27 cellular contexts compared by ENCODE assay signal in genomic region chr2:110708455-110708854, GRCh38. TPM values are rescaled to one million over a fixed set of nuclear protein-coding genes. Genes with fewer than 3 reads are reported as not detected.
DNase-seq lines count a peak whose midpoint lies in the region; ATAC-seq and TF ChIP-seq lines count a peak whose summit lies in the region.
"Had no signal": no experiment of that assay in that cellular context is flagged by ENCODE, and none has a peak within 500 bp of the region (broad histone marks: within the 10 kb centered on the region; RNA-seq: fewer than 3 reads in every experiment).

No MANE protein-coding gene starts in this region.

- H3K9me3 Mint-ChIP-seq in CD14-positive monocyte (peaks cover 0 to 3% (median 0%) of the 10 kb centered on the region in 7 donors), WTC11 (peaks cover 8% of the 10 kb centered on the region; the same call in 1 of the 2 replicates), memory B cell (peaks cover 1% of the 10 kb centered on the region), HFFc6 (no peaks in the 10 kb centered on the region)
- H3K9me3 Mint-ChIP-seq in dendritic cell treated with granulocyte-macrophage colony-stimulating factor and Interleukin-4, amounts not matched to agents 40 ng/mL and 50 ng/mL, for 4 days, result no peaks in the 10 kb centered on the region
- H3K9me3 Mint-ChIP-seq: CD4-positive, CD25-positive, alpha-beta regulatory T cell; CD8-positive, alpha-beta memory T cell had no signal

- POLR2A ChIA-PET in WTC11 (lab: Charles Lee), result no interaction called here

- intact Hi-C loops in CD14-positive monocyte (cut with micrococcal nuclease), result no loop called here
- intact Hi-C loops in dendritic cell treated with granulocyte-macrophage colony-stimulating factor and Interleukin-4, amounts not matched to agents 40 ng/mL and 50 ng/mL, for 4 days (cut with micrococcal nuclease), result no loop called here

- no peak for TF ChIP-seq CTCF in CD14-positive monocyte (IDR thresholded peaks at IDR 0.05)
- no peak for TF ChIP-seq CTCF in WTC11 (IDR thresholded peaks at IDR 0.05)
- TF ChIP-seq CTCF in HFFc6 (IDR thresholded peaks at IDR 0.05), result no peak

- no peaks in the 10 kb centered on the region for H3K36me3 Mint-ChIP-seq in CD14-positive monocyte
- no peaks in the 10 kb centered on the region for H3K36me3 Mint-ChIP-seq in WTC11
- H3K36me3 Mint-ChIP-seq in dendritic cell treated with granulocyte-macrophage colony-stimulating factor and Interleukin-4, amounts not matched to agents 40 ng/mL and 50 ng/mL, for 4 days (ENCODE audit: low read depth), result no peaks in the 10 kb centered on the region
- no peaks in the 10 kb centered on the region for H3K36me3 Mint-ChIP-seq in memory B cell
- no peaks in the 10 kb centered on the region for H3K36me3 Mint-ChIP-seq in HFFc6 (ENCODE audit: low read depth)
- H3K36me3 Mint-ChIP-seq: CD4-positive, alpha-beta memory T cell; CD4-positive, CD25-positive, alpha-beta regulatory T cell; CD8-positive, alpha-beta memory T cell had no signal

- H3K4me3 Mint-ChIP-seq in CD14-positive monocyte (no peak overlapping the region), WTC11 (no peak overlapping the region), memory B cell (no peak overlapping the region), HFFc6 (no peak overlapping the region)
- no peak overlapping the region for H3K4me3 Mint-ChIP-seq in dendritic cell treated with granulocyte-macrophage colony-stimulating factor and Interleukin-4, amounts not matched to agents 40 ng/mL and 50 ng/mL, for 4 days
- H3K4me3 Mint-ChIP-seq: B cell; CD4-positive, alpha-beta memory T cell; CD4-positive, CD25-positive, alpha-beta regulatory T cell; CD8-positive, alpha-beta memory T cell had no signal

- H3K4me1 Mint-ChIP-seq in CD14-positive monocyte (peaks cover 41% of the 10 kb centered on the region), WTC11 (peaks cover 6% of the 10 kb centered on the region), memory B cell (no peaks in the 10 kb centered on the region), HFFc6 (ENCODE audit: low read depth) (no peaks in the 10 kb centered on the region)
- peaks cover 28% of the 10 kb centered on the region for H3K4me1 Mint-ChIP-seq in dendritic cell treated with granulocyte-macrophage colony-stimulating factor and Interleukin-4, amounts not matched to agents 40 ng/mL and 50 ng/mL, for 4 days (ENCODE audit: low read depth)
- H3K4me1 Mint-ChIP-seq: B cell; CD4-positive, alpha-beta memory T cell; CD4-positive, CD25-positive, alpha-beta regulatory T cell; CD8-positive, alpha-beta memory T cell had no signal

- H3K27ac Mint-ChIP-seq in CD14-positive monocyte (peak overlapping the region; percentile 27 to 79 (median 75)), WTC11 (no peak overlapping the region), memory B cell (peak overlapping the region; percentile 1), HFFc6 (no peak overlapping the region)
- peak overlapping the region; percentile 11 for H3K27ac Mint-ChIP-seq in dendritic cell treated with granulocyte-macrophage colony-stimulating factor and Interleukin-4, amounts not matched to agents 40 ng/mL and 50 ng/mL, for 4 days
- H3K27ac Mint-ChIP-seq: B cell; CD8-positive, alpha-beta memory T cell had no signal

- CTCF ChIA-PET in WTC11 (lab: Charles Lee), result no interaction called here

- H3K27me3 Mint-ChIP-seq in CD14-positive monocyte (ENCODE audit: low read depth in 3 of 3) (peaks cover 2 to 5% (median 2%) of the 10 kb centered on the region in 3 donors), WTC11 (ENCODE audit: low read depth) (peaks cover 21% of the 10 kb centered on the region), memory B cell (peaks cover 14% of the 10 kb centered on the region), HFFc6 (ENCODE audit: insufficient read depth) (peaks cover 36% of the 10 kb centered on the region)
- no peaks in the 10 kb centered on the region for H3K27me3 Mint-ChIP-seq in dendritic cell treated with granulocyte-macrophage colony-stimulating factor and Interleukin-4, amounts not matched to agents 40 ng/mL and 50 ng/mL, for 4 days

- ATAC-seq in WTC11 (no peak), memory B cell (ENCODE audit: low read depth) (no peak), HG03108 (IDR thresholded peaks at IDR 0.05; ENCODE audit: unreplicated experiment) (no peak)
- ATAC-seq: A549, GM12878 had no signal

- DNase-seq in CD14-positive monocyte (ENCODE audit: low spot score) (no peak), WTC11 (ENCODE audit: low spot score) (no peak), memory B cell (ENCODE audit: low spot score in 2 of 2) (no peak), NCI-H748 (lab: John Stamatoyannopoulos, UW; ENCODE audit: unreplicated experiment) (no peak), HUDEP-2 (lab: John Stamatoyannopoulos, UW; ENCODE audit: unreplicated experiment in 76 of 76) (no peak), HFFc6 (no peak)
- DNase-seq: AML-193; CD4-positive, alpha-beta memory T cell; CD4-positive, CD25-positive, alpha-beta regulatory T cell; CD8-positive, alpha-beta memory T cell; COR-L47; DMS 273 treated with DMSO at 0.1 percent for 48 hours; DMS153; DMS53; DMS79; DND-41; EL; GDM1 had no signal

TF ChIP-seq in WTC11, 78 proteins besides CTCF, POLR2A, EP300 and RAD21:
- no peak for TF ChIP-seq ZNF532 (CRISPR knock-in tag; IDR thresholded peaks at IDR 0.05; ENCODE audit: borderline replicate concordance)
- TF ChIP-seq MYBL2 (CRISPR knock-in tag; IDR thresholded peaks at IDR 0.05), result no peak
- no peak for TF ChIP-seq ZNF219 (CRISPR knock-in tag; IDR thresholded peaks at IDR 0.05; ENCODE audit: borderline replicate concordance)
- TF ChIP-seq ATF2 (CRISPR knock-in tag; IDR thresholded peaks at IDR 0.05; ENCODE audit: borderline replicate concordance, low read depth), result no peak
- no peak for TF ChIP-seq ZNF263 (CRISPR knock-in tag; IDR thresholded peaks at IDR 0.05; ENCODE audit: low read depth)
- 0 out of 2 replicates have a peak, but pooled peaks have one; percentile 30 for TF ChIP-seq ZNF121 (CRISPR knock-in tag; IDR thresholded peaks at IDR 0.05)
- no peak for TF ChIP-seq CBFB (CRISPR knock-in tag; IDR thresholded peaks at IDR 0.05; ENCODE audit: low read depth)

RNA-seq across cellular contexts. Expression of gene ACOXL, which starts 23.9 kb away (rescaled TPM):
- under 1 TPM in 1 of 2 donors, not detected in 1; 0.35 TPM for polyA plus RNA-seq in CD14-positive monocyte
- total RNA-seq in WTC11 (2021), result 14.6 to 15.8 TPM (median 14.9 TPM) in 3 replicates
- total RNA-seq in HFFc6 (2021; fragmentation: NEBNext Ultra II Directional; extraction: Animal tissue kit (Norgen Biotek cat#: 25700)), result not detected
- total RNA-seq: A172; B cell; CD4-positive, alpha-beta memory T cell; CD4-positive, CD25-positive, alpha-beta regulatory T cell; Daoy; G401 had no signal
- polyA plus RNA-seq: A549; BJ; CD4-positive, alpha-beta memory T cell; CD8-positive, alpha-beta memory T cell had no signal

RNA-seq across cellular contexts. Expression of gene BUB1, which starts 30.6 kb away (rescaled TPM):
- polyA plus RNA-seq in CD14-positive monocyte, result under 1 TPM; 0.24 to 0.30 TPM
- 115 to 118 TPM (median 116 TPM) in 3 replicates for total RNA-seq in WTC11 (2021)
- 10 to 100 TPM; 16.6 to 52.3 (median 47.6) TPM for total RNA-seq in HFFc6 (2021; fragmentation: NEBNext Ultra II Directional; extraction: Animal tissue kit (Norgen Biotek cat#: 25700))

Comparison
In these comparisons a context has a peak if more than half of its experiments do, and no peak if none do; other contexts are left out.
1. H3K27ac Mint-ChIP-seq: peak in CD14-positive monocyte (7 of 7), dendritic cell treated with granulocyte-macrophage colony-stimulating factor and Interleukin-4, amounts not matched to agents 40 ng/mL and 50 ng/mL, for 4 days (single experiment) and memory B cell (single experiment); none in WTC11 (single experiment) and HFFc6 (single experiment).
2. RNA of gene ACOXL, which starts 23.9 kb away (total RNA-seq): 14.6 to 15.8 TPM in WTC11; not detected in HFFc6; every median in the first group is over 10 times any median in the second.